1 cellular context compared by ENCODE assay signal in the genomic region with DNA sequence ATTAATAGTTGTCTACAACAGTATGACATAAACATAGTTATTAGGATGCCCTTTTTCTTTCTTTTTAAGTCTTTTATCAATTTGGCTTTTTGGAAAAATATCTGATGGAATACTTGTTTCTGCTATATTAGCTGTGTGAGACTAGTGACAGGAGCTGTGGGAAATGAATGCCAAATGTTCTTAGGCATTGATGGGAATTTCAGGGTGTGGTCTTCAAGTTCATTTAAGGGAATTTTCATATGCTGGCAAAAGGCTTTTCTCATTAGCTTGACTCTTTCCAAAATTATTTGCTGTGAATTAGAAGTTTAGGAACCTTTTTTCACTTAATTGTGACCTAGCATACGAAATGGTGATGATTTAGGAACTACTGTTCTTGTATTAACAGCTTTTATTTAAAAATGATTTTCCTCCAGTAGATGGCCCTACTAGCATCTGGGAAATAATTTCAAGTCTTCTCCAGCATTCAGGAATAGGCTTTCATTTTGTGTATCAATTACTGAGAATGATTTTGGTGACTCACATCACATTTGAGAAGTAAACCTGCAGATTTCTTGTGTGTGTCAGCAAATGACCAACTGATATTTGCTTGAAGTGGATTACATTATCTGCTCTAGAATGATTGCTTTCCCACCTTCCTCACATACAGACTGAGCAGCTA.
TF ChIP-seq lines count a peak whose summit lies in the region.

No MANE protein-coding gene starts in this region.

TF ChIP-seq in GM23338, 12 proteins besides CTCF, POLR2A, EP300 and RAD21:
- TF ChIP-seq, protein P1, sequence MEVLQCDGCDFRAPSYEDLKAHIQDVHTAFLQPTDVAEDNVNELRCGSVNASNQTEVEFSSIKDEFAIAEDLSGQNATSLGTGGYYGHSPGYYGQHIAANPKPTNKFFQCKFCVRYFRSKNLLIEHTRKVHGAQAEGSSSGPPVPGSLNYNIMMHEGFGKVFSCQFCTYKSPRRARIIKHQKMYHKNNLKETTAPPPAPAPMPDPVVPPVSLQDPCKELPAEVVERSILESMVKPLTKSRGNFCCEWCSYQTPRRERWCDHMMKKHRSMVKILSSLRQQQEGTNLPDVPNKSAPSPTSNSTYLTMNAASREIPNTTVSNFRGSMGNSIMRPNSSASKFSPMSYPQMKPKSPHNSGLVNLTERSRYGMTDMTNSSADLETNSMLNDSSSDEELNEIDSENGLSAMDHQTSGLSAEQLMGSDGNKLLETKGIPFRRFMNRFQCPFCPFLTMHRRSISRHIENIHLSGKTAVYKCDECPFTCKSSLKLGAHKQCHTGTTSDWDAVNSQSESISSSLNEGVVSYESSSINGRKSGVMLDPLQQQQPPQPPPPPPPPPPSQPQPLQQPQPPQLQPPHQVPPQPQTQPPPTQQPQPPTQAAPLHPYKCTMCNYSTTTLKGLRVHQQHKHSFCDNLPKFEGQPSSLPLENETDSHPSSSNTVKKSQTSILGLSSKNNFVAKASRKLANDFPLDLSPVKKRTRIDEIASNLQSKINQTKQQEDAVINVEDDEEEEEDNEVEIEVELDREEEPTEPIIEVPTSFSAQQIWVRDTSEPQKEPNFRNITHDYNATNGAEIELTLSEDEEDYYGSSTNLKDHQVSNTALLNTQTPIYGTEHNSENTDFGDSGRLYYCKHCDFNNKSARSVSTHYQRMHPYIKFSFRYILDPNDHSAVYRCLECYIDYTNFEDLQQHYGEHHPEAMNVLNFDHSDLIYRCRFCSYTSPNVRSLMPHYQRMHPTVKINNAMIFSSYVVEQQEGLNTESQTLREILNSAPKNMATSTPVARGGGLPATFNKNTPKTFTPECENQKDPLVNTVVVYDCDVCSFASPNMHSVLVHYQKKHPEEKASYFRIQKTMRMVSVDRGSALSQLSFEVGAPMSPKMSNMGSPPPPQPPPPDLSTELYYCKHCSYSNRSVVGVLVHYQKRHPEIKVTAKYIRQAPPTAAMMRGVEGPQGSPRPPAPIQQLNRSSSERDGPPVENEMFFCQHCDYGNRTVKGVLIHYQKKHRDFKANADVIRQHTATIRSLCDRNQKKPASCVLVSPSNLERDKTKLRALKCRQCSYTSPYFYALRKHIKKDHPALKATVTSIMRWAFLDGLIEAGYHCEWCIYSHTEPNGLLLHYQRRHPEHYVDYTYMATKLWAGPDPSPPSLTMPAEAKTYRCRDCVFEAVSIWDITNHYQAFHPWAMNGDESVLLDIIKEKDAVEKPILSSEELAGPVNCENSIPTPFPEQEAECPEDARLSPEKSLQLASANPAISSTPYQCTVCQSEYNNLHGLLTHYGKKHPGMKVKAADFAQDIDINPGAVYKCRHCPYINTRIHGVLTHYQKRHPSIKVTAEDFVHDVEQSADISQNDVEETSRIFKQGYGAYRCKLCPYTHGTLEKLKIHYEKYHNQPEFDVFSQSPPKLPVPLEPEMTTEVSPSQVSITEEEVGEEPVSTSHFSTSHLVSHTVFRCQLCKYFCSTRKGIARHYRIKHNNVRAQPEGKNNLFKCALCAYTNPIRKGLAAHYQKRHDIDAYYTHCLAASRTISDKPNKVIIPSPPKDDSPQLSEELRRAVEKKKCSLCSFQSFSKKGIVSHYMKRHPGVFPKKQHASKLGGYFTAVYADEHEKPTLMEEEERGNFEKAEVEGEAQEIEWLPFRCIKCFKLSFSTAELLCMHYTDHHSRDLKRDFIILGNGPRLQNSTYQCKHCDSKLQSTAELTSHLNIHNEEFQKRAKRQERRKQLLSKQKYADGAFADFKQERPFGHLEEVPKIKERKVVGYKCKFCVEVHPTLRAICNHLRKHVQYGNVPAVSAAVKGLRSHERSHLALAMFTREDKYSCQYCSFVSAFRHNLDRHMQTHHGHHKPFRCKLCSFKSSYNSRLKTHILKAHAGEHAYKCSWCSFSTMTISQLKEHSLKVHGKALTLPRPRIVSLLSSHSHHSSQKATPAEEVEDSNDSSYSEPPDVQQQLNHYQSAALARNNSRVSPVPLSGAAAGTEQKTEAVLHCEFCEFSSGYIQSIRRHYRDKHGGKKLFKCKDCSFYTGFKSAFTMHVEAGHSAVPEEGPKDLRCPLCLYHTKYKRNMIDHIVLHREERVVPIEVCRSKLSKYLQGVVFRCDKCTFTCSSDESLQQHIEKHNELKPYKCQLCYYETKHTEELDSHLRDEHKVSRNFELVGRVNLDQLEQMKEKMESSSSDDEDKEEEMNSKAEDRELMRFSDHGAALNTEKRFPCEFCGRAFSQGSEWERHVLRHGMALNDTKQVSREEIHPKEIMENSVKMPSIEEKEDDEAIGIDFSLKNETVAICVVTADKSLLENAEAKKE (CRISPR knock-in tag; IDR thresholded peaks at IDR 0.05), result no peak
- TF ChIP-seq NANOG (IDR thresholded peaks at IDR 0.05; ENCODE audit: borderline replicate concordance) (no peak), ETS1 (IDR thresholded peaks at IDR 0.05) (no peak)
